Comparison of ENCODE assay signal across 33 cellular contexts in genomic region chr1:181608951-181609350, GRCh38.
"Had no signal": no experiment of that assay in that cellular context is flagged by ENCODE, and none has a peak within 500 bp of the region (broad histone marks: within the 10 kb centered on the region; RNA-seq: fewer than 3 reads in every experiment).

No MANE protein-coding gene starts in this region.

- H3K36me3 ChIP-seq: gastroesophageal sphincter, right atrium auricular region, stomach, thyroid gland, upper lobe of left lung, vagina, WERI-Rb-1 had no signal

- H3K27ac ChIP-seq: gastroesophageal sphincter, hepatocyte, parathyroid adenoma, right atrium auricular region, stomach, thyroid gland, upper lobe of left lung, vagina, WERI-Rb-1 had no signal

- DNase-seq: activated CD4-positive, alpha-beta memory T cell treated with anti-CD3 and anti-CD28 coated beads, Interleukin-2, amount 10 ng/mL, durations not matched to agents 7 days and 5 days; activated CD4-positive, alpha-beta T cell treated with anti-CD3 and anti-CD28 coated beads, Interleukin-2, amount 10 ng/mL, durations not matched to agents 24 days and 14 days; activated CD4-positive, CD25-positive, alpha-beta regulatory T cell treated with anti-CD3 and anti-CD28 coated beads, Interleukin-2, amount 50 U/mL, for 72 hours; activated gamma-delta T cell treated with Interleukin-2 at 50 U/mL for 16 hours; activated naive CD4-positive, alpha-beta T cell treated with anti-CD3 and anti-CD28 coated beads, Interleukin-2, amount 50 U/mL, for 16 hours; activated naive CD8-positive, alpha-beta T cell treated with anti-CD3 and anti-CD28 coated beads, Interleukin-2, amount 50 U/mL, for 24 hours; activated T-cell treated with anti-CD3 and anti-CD28 coated beads, Interleukin-2, amount 50 U/mL, for 4 hours; amygdala; caudate nucleus; cortex of kidney; effector memory CD8-positive, alpha-beta T cell; naive B cell; nephron progenitor cell; nucleus accumbens; stimulated activated CD4-positive, alpha-beta T cell treated with anti-CD3 and anti-CD28 coated beads, Interleukin-1b, Interleukin-23, amount 100 ng/mL, for 48 hours; stimulated activated naive B cell treated with anti-CD40 and anti-IgM and Interleukin-4, amounts not matched to agents 10 μg/mL and 1 μg/mL and 100 μg/mL, for 72 hours; stomach; T-helper 9 cell; thyroid gland; upper lobe of left lung; WERI-Rb-1 had no signal

- H3K4me3 Mint-ChIP-seq: activated CD4-positive, alpha-beta memory T cell treated with anti-CD3 and anti-CD28 coated beads, Interleukin-2, amount 10 ng/mL, durations not matched to agents 7 days and 5 days; activated CD4-positive, alpha-beta T cell treated with anti-CD3 and anti-CD28 coated beads, Interleukin-2, amount 10 ng/mL, durations not matched to agents 24 days and 14 days; activated naive CD8-positive, alpha-beta T cell treated with anti-CD3 and anti-CD28 coated beads, Interleukin-2, amount 50 U/mL, for 24 hours; activated T-cell treated with anti-CD3 and anti-CD28 coated beads, Interleukin-2, amount 50 U/mL, for 4 hours; activated T-helper 17 cell treated with anti-CD3 and anti-CD28 coated beads, Interleukin-2, amount 50 U/mL, for 72 hours; effector memory CD8-positive, alpha-beta T cell; mesothelial cell of epicardium; naive B cell; nephron progenitor cell; stimulated activated naive B cell treated with anti-CD40 and anti-IgM and Interleukin-4, amounts not matched to agents 10 μg/mL and 1 μg/mL and 100 μg/mL, for 72 hours; T-helper 1 cell treated with Interleukin-12 subunit alpha and Interleukin-12 subunit beta and Interleukin-4 antibody, amounts not matched to agents 30 μg/mL and 1 μg/mL, for 36 hours had no signal

- ATAC-seq: activated naive CD8-positive, alpha-beta T cell treated with anti-CD3 and anti-CD28 coated beads, Interleukin-2, amount 50 U/mL, for 24 hours; activated T-cell treated with anti-CD3 and anti-CD28 coated beads, Interleukin-2, amount 50 U/mL, for 4 hours; activated T-helper 17 cell treated with anti-CD3 and anti-CD28 coated beads, Interleukin-2, amount 50 U/mL, for 72 hours; effector memory CD8-positive, alpha-beta T cell; gastroesophageal sphincter; stimulated activated naive B cell treated with anti-CD40 and anti-IgM and Interleukin-4, amounts not matched to agents 10 μg/mL and 1 μg/mL and 100 μg/mL, for 72 hours had no signal

- H3K9me3 ChIP-seq: thyroid gland, vagina had no signal

- H3K4me1 Mint-ChIP-seq: activated CD4-positive, alpha-beta memory T cell treated with anti-CD3 and anti-CD28 coated beads, Interleukin-2, amount 10 ng/mL, durations not matched to agents 7 days and 5 days; activated CD4-positive, alpha-beta T cell treated with anti-CD3 and anti-CD28 coated beads, Interleukin-2, amount 10 ng/mL, durations not matched to agents 24 days and 14 days; activated naive CD8-positive, alpha-beta T cell treated with anti-CD3 and anti-CD28 coated beads, Interleukin-2, amount 50 U/mL, for 24 hours; activated T-helper 17 cell treated with anti-CD3 and anti-CD28 coated beads, Interleukin-2, amount 50 U/mL, for 72 hours; mesothelial cell of epicardium; naive B cell; stimulated activated naive B cell treated with anti-CD40 and anti-IgM and Interleukin-4, amounts not matched to agents 10 μg/mL and 1 μg/mL and 100 μg/mL, for 72 hours had no signal

- H3K27ac Mint-ChIP-seq: activated CD4-positive, alpha-beta memory T cell treated with anti-CD3 and anti-CD28 coated beads, Interleukin-2, amount 10 ng/mL, durations not matched to agents 7 days and 5 days; activated CD4-positive, alpha-beta T cell treated with anti-CD3 and anti-CD28 coated beads, Interleukin-2, amount 10 ng/mL, durations not matched to agents 24 days and 14 days; activated naive CD8-positive, alpha-beta T cell treated with anti-CD3 and anti-CD28 coated beads, Interleukin-2, amount 50 U/mL, for 24 hours; activated T-helper 17 cell treated with anti-CD3 and anti-CD28 coated beads, Interleukin-2, amount 50 U/mL, for 72 hours; effector memory CD8-positive, alpha-beta T cell; mesothelial cell of epicardium; naive B cell; nephron progenitor cell; stimulated activated naive B cell treated with anti-CD40 and anti-IgM and Interleukin-4, amounts not matched to agents 10 μg/mL and 1 μg/mL and 100 μg/mL, for 72 hours; T-helper 1 cell treated with Interleukin-12 subunit alpha and Interleukin-12 subunit beta and Interleukin-4 antibody, amounts not matched to agents 30 μg/mL and 1 μg/mL, for 36 hours had no signal

- H3K4me3 ChIP-seq: gastroesophageal sphincter, hepatocyte, right atrium auricular region, smooth muscle cell, stomach, thyroid gland, upper lobe of left lung, vagina had no signal

- H3K4me1 ChIP-seq: gastroesophageal sphincter, parathyroid adenoma, right atrium auricular region, stomach, vagina had no signal

- FAIRE-seq: endothelial cell of umbilical vein, keratinocyte, TTC549 had no signal

- H3K9me3 Mint-ChIP-seq: activated CD4-positive, alpha-beta memory T cell treated with anti-CD3 and anti-CD28 coated beads, Interleukin-2, amount 10 ng/mL, durations not matched to agents 7 days and 5 days; activated CD4-positive, alpha-beta T cell treated with anti-CD3 and anti-CD28 coated beads, Interleukin-2, amount 10 ng/mL, durations not matched to agents 24 days and 14 days; activated naive CD8-positive, alpha-beta T cell treated with anti-CD3 and anti-CD28 coated beads, Interleukin-2, amount 50 U/mL, for 24 hours; activated T-cell treated with anti-CD3 and anti-CD28 coated beads, Interleukin-2, amount 50 U/mL, for 4 hours; T-helper 1 cell treated with Interleukin-12 subunit alpha and Interleukin-12 subunit beta and Interleukin-4 antibody, amounts not matched to agents 30 μg/mL and 1 μg/mL, for 36 hours had no signal

- H3K27me3 ChIP-seq: gastroesophageal sphincter, hepatocyte, right atrium auricular region, stomach, thyroid gland, upper lobe of left lung, vagina had no signal

- H3K9ac ChIP-seq: parathyroid adenoma had no signal

- H3K36me3 Mint-ChIP-seq: mesothelial cell of epicardium; naive B cell; stimulated activated naive B cell treated with anti-CD40 and anti-IgM and Interleukin-4, amounts not matched to agents 10 μg/mL and 1 μg/mL and 100 μg/mL, for 72 hours had no signal
